8 cellular contexts compared by ENCODE assay signal in genomic region chr7:151081170-151082101, GRCh38. TPM values are rescaled to one million over a fixed set of nuclear protein-coding genes. Genes with fewer than 3 reads are reported as not detected.
DNase-seq lines count a peak whose midpoint lies in the region; ATAC-seq and TF ChIP-seq lines count a peak whose summit lies in the region.

No MANE protein-coding gene starts in this region.

- peaks cover 0 to 10% of the 10 kb centered on the region in 2 donors for H3K36me3 ChIP-seq in left lung
- peaks cover 0 to 13% (median 11%) of the 10 kb centered on the region in 3 donors for H3K36me3 ChIP-seq in tibial artery

- H3K9me3 Mint-ChIP-seq in brain: no peaks in the 10 kb centered on the region

- H3K9me3 ChIP-seq in left lung (no peaks in the 10 kb centered on the region), tibial artery (no peaks in the 10 kb centered on the region)

- DNase-seq in COLO668 (lab: John Stamatoyannopoulos, UW; ENCODE audit: unreplicated experiment) (peak; percentile 78), left lung (peak; percentile 32 to 83), tibial artery (peak in 1 of 2 donors; percentile 80), SKM-1 treated with dmso at 0.1 percent for 144 hours (lab: John Stamatoyannopoulos, UW; ENCODE audit: unreplicated experiment) (no peak)
- DNase-seq in Jurkat, Clone E6-1 (ENCODE audit: low read depth, low spot score): no peak

- H3K4me3 ChIP-seq in Jurkat, Clone E6-1 (ENCODE audit: low read length): peak overlapping the region; percentile 92
- peak overlapping the region; percentile 94 to 98 for H3K4me3 ChIP-seq in left lung
- H3K4me3 ChIP-seq in tibial artery: peak overlapping the region; percentile 89 to 95

- H3K4me1 ChIP-seq in left lung (peaks cover 39 to 71% of the 10 kb centered on the region in 2 donors), tibial artery (peaks cover 0 to 72% (median 53%) of the 10 kb centered on the region in 4 donors)

- no peak for TF ChIP-seq CTCF in brain (conservative IDR thresholded peaks at IDR 0.05)
- no peak for TF ChIP-seq CTCF in left lung (IDR thresholded peaks at IDR 0.05)
- TF ChIP-seq CTCF in tibial artery (IDR thresholded peaks at IDR 0.05): no peak

- H3K36me3 Mint-ChIP-seq in brain: no peaks in the 10 kb centered on the region

- peaks cover 61% of the 10 kb centered on the region for H3K4me1 Mint-ChIP-seq in brain

- H3K27me3 ChIP-seq in left lung (no peaks in the 10 kb centered on the region), tibial artery (no peaks in the 10 kb centered on the region)

- peak overlapping the region; percentile 91 for H3K27ac ChIP-seq in left lung
- peak overlapping the region; percentile 98 to 99 for H3K27ac ChIP-seq in tibial artery

- H3K4me3 Mint-ChIP-seq in brain: peak overlapping the region; percentile 92 to 98 (median 94)

- peaks cover 14% of the 10 kb centered on the region for H3K27me3 Mint-ChIP-seq in brain

- intact Hi-C loops in left lung (cut with DNase I): no loop called here
- intact Hi-C loops in tibial artery (cut with DNase I; ENCODE audit: low total_unique reads): no loop called here

- ATAC-seq in left lung (no peak), GM18909 (IDR thresholded peaks at IDR 0.05; ENCODE audit: poor library complexity, unreplicated experiment) (no peak), HG03571 (IDR thresholded peaks at IDR 0.05; ENCODE audit: unreplicated experiment) (no peak)

- H3K27ac Mint-ChIP-seq in brain: peak overlapping the region in 3 of 5 experiments; percentile 56 to 97 (median 75)

RNA-seq across cellular contexts. Expression of gene FASTK, which starts 0.8 kb away (rescaled TPM):
- 34.5 TPM for polyA plus RNA-seq in Jurkat, Clone E6-1 (2012; ENCODE audit: insufficient read depth, insufficient read length)
- 47.4 TPM for polyA plus RNA-seq in brain (ENCODE audit: insufficient read depth, low read depth, low replicate concordance)
- total RNA-seq in left lung: 10 to 100 TPM; 63.5 to 65.7 TPM

RNA-seq across cellular contexts. Expression of gene TMUB1, which starts 1.9 kb away (rescaled TPM):
- 24.7 TPM for polyA plus RNA-seq in Jurkat, Clone E6-1 (2012; ENCODE audit: insufficient read depth, insufficient read length)
- 80.0 TPM for polyA plus RNA-seq in brain (ENCODE audit: insufficient read depth, low read depth, low replicate concordance)
- 10 to 100 TPM; 39.6 to 49.1 TPM for total RNA-seq in left lung

RNA-seq across cellular contexts. Expression of gene AGAP3, which starts 4.8 kb away (rescaled TPM):
- polyA plus RNA-seq in Jurkat, Clone E6-1 (2012; ENCODE audit: insufficient read depth, insufficient read length): 38.2 TPM
- 221 TPM for polyA plus RNA-seq in brain (ENCODE audit: insufficient read depth, low read depth, low replicate concordance)
- 100 to 1,000 TPM; 161 to 167 TPM for total RNA-seq in left lung

RNA-seq across cellular contexts. Expression of gene SLC4A2, which starts 22.0 kb away (rescaled TPM):
- 71.3 TPM for polyA plus RNA-seq in Jurkat, Clone E6-1 (2012; ENCODE audit: insufficient read depth, insufficient read length)
- 84.5 TPM for polyA plus RNA-seq in brain (ENCODE audit: insufficient read depth, low read depth, low replicate concordance)
- total RNA-seq in left lung: 100 to 1,000 TPM; 191 to 205 TPM

RNA-seq across cellular contexts. Expression of gene CDK5, which starts 23.7 kb away (rescaled TPM):
- polyA plus RNA-seq in Jurkat, Clone E6-1 (2012; ENCODE audit: insufficient read depth, insufficient read length): 78.3 TPM
- polyA plus RNA-seq in brain (ENCODE audit: insufficient read depth, low read depth, low replicate concordance): 45.3 TPM
- 10 to 100 TPM; 15.6 to 17.1 TPM for total RNA-seq in left lung

Comparison
In these comparisons a context has a peak if more than half of its experiments do, and no peak if none do; other contexts are left out.
1. DNase-seq: peak in COLO668 (single experiment) and left lung (2 of 2); none in Jurkat, Clone E6-1 (single experiment) and SKM-1 treated with dmso at 0.1 percent for 144 hours (single experiment).
2. Peak in every context shown above with its lines, with median percentiles within 50 percentile points of each other: H3K4me3 ChIP-seq.